Comparison of ENCODE assay signal across 10 cellular contexts in genomic region chr11:111733655-111734088, GRCh38. TPM values are rescaled to one million over a fixed set of nuclear protein-coding genes. Genes with fewer than 3 reads are reported as not detected.
DNase-seq lines count a peak whose midpoint lies in the region; ATAC-seq, FAIRE-seq and TF ChIP-seq lines count a peak whose summit lies in the region.
"Had no signal": no experiment of that assay in that cellular context is flagged by ENCODE, and none has a peak within 500 bp of the region (broad histone marks: within the 10 kb centered on the region; RNA-seq: fewer than 3 reads in every experiment).

No MANE protein-coding gene starts in this region.

- H3K9ac ChIP-seq in rectal smooth muscle tissue (ENCODE audit: low read length) = no peak overlapping the region

- H3K4me1 ChIP-seq in adrenal gland (replicated peaks in 1 of 2) = peaks cover 56 to 96% of the 10 kb centered on the region in 2 donors
- H3K4me1 ChIP-seq in right atrium auricular region = peaks cover 0 to 98% of the 10 kb centered on the region in 2 donors
- H3K4me1 ChIP-seq in rectal smooth muscle tissue (ENCODE audit: control insufficient read depth, insufficient read depth, low read length) = peaks cover 54% of the 10 kb centered on the region

- 34 to 62% (median 46%) methylated on average over 2 to 9 of the region's 9 CpGs for WGBS in adrenal gland, 4 donors

- peak in 1 of 2 donors; percentile 33 for TF ChIP-seq POLR2A in adrenal gland (IDR thresholded peaks at IDR 0.05)

- DNase-seq in AG10803 (ENCODE audit: low read depth) = peak; percentile 9
- peak in 4 of 7 donors; percentile 51 to 57 (median 52) for DNase-seq in adrenal gland
- DNase-seq in right atrium auricular region (ENCODE audit: low spot score) = no peak
- no peak for DNase-seq in urothelium cell line (ENCODE audit: low spot score)
- no peak for DNase-seq in NCI-H2029 treated with DMSO at 0.1 percent for 48 hours (lab: John Stamatoyannopoulos, UW)
- DNase-seq: effector memory CD4-positive, alpha-beta T cell had no signal

- no peaks in the 10 kb centered on the region for H3K36me3 ChIP-seq in adrenal gland (replicated peaks in 1 of 2)
- H3K36me3 ChIP-seq in right atrium auricular region = no peaks in the 10 kb centered on the region
- H3K36me3 ChIP-seq in rectal smooth muscle tissue (ENCODE audit: control insufficient read depth, insufficient read depth, low read length) = peaks cover 2% of the 10 kb centered on the region

- no peak for ATAC-seq in GM21447 (IDR thresholded peaks at IDR 0.05; ENCODE audit: unreplicated experiment)
- no peak for ATAC-seq in GM21390 (IDR thresholded peaks at IDR 0.05; ENCODE audit: unreplicated experiment)

- peak overlapping the region; percentile 71 to 99 (median 93) for H3K27ac ChIP-seq in adrenal gland
- peak overlapping the region; percentile 91 to 97 for H3K27ac ChIP-seq in right atrium auricular region
- H3K27ac ChIP-seq in rectal smooth muscle tissue (ENCODE audit: low read depth, low read length) = peak overlapping the region; percentile 93

- no peaks in the 10 kb centered on the region for H3K27me3 ChIP-seq in adrenal gland
- no peaks in the 10 kb centered on the region for H3K27me3 ChIP-seq in right atrium auricular region
- H3K27me3 ChIP-seq in rectal smooth muscle tissue (ENCODE audit: control insufficient read depth, insufficient read depth, low read length) = no peaks in the 10 kb centered on the region

- FAIRE-seq in urothelium cell line (lab: Jason Lieb, UNC) = no peak
- FAIRE-seq: islet of Langerhans had no signal

- H3K4me3 ChIP-seq in AG10803 (ENCODE audit: low read length) = no peak overlapping the region
- no peak overlapping the region for H3K4me3 ChIP-seq in adrenal gland
- H3K4me3 ChIP-seq in right atrium auricular region = no peak overlapping the region
- peak overlapping the region; percentile 5 for H3K4me3 ChIP-seq in rectal smooth muscle tissue (ENCODE audit: low read length)

- H3K9me3 ChIP-seq in adrenal gland (replicated peaks in 1 of 3) (no peaks in the 10 kb centered on the region), right atrium auricular region (no peaks in the 10 kb centered on the region)

- intact Hi-C loops in adrenal gland (cut with DNase I) = no loop called here

- TF ChIP-seq CTCF in AG10803 (conservative IDR thresholded peaks at IDR 0.05; ENCODE audit: low read length) (no peak), adrenal gland (IDR thresholded peaks at IDR 0.05) (no peak), right atrium auricular region (IDR thresholded peaks at IDR 0.05) (no peak)

RNA-seq across cellular contexts. Expression of gene PPP2R1B, which starts 32.5 kb away (rescaled TPM):
- total RNA-seq in adrenal gland = 10 to 100 TPM; 16.8 to 58.1 (median 32.2) TPM
- 10 to 100 TPM; 10.3 to 37.7 (median 12.8) TPM for polyA plus RNA-seq in adrenal gland
- 10 to 100 TPM in 1 of 2 donors, 1 to 10 TPM in 1; 6.5 to 13.2 TPM for total RNA-seq in right atrium auricular region

Comparison
In these comparisons a context has a peak if more than half of its experiments do, and no peak if none do; other contexts are left out.
1. DNase-seq: peak in AG10803 (single experiment) and adrenal gland (4 of 7); none in right atrium auricular region (single experiment), urothelium cell line (single experiment) and NCI-H2029 treated with DMSO at 0.1 percent for 48 hours (single experiment).
2. Peak in every context shown above with its lines, with median percentiles within 50 percentile points of each other: H3K27ac ChIP-seq.